ENCODE assay signal across 8 cellular contexts in genomic region chr1:150877220-150877516, GRCh38. TPM values are rescaled to one million over a fixed set of nuclear protein-coding genes. Genes with fewer than 3 reads are reported as not detected.
A peak's percentile ranks its signal among the peaks of the same experiment; 100 is the strongest.
DNase-seq lines count a peak whose midpoint lies in the region; ATAC-seq and TF ChIP-seq lines count a peak whose summit lies in the region.

No MANE protein-coding gene starts in this region.

- DNase-seq in HFF-Myc (ENCODE audit: extremely low read depth, low read depth): no peak
- DNase-seq in adrenal gland: no peak
- DNase-seq in memory B cell (ENCODE audit: low spot score in 2 of 2): no peak
- DNase-seq in DMS153 treated with DMSO at 0.1 percent for 48 hours (lab: John Stamatoyannopoulos, UW; ENCODE audit: unreplicated experiment): no peak
- no peak for DNase-seq in islet precursor cell
- DNase-seq in activated gamma-delta T cell (lab: John Stamatoyannopoulos, UW): no peak

- TF ChIP-seq POLR2A in adrenal gland (IDR thresholded peaks at IDR 0.05): no peak

- intact Hi-C loops in adrenal gland (cut with DNase I): no loop called here

- H3K4me1 ChIP-seq in adrenal gland (replicated peaks in 1 of 2): peaks cover 14 to 38% of the 10 kb centered on the region in 2 donors

- no peaks in the 10 kb centered on the region for H3K9me3 ChIP-seq in adrenal gland (replicated peaks in 1 of 3)

- H3K4me3 Mint-ChIP-seq in memory B cell: peak overlapping the region; percentile 95

- H3K36me3 ChIP-seq in adrenal gland (replicated peaks in 1 of 2): no peaks in the 10 kb centered on the region

- no peaks in the 10 kb centered on the region for H3K27me3 Mint-ChIP-seq in memory B cell

- H3K27me3 ChIP-seq in adrenal gland: no peaks in the 10 kb centered on the region

- H3K36me3 Mint-ChIP-seq in memory B cell: peaks cover 4% of the 10 kb centered on the region

- H3K9me3 Mint-ChIP-seq in memory B cell: no peaks in the 10 kb centered on the region

- H3K27ac ChIP-seq in 22Rv1 (peak overlapping the region; percentile 84), adrenal gland (peak overlapping the region; percentile 25 to 99 (median 95))

- H3K4me3 ChIP-seq in HFF-Myc (replicated peaks; ENCODE audit: low read depth, low read length) (peak overlapping the region; percentile 65), adrenal gland (peak overlapping the region in 3 of 4 donors; percentile 26 to 100 (median 77))

- H3K4me1 Mint-ChIP-seq in memory B cell: peaks cover 11% of the 10 kb centered on the region

- WGBS in adrenal gland, 4 donors: 56 to 73% (median 66%) methylated on average over 7 of the region's 7 CpGs

- ATAC-seq in memory B cell (ENCODE audit: low read depth) (no peak), HG03432 (IDR thresholded peaks at IDR 0.05; ENCODE audit: unreplicated experiment) (no peak)

- TF ChIP-seq CTCF in 22Rv1 (IDR thresholded peaks at IDR 0.05): 0 out of 2 replicates have a peak, but pooled peaks have one; percentile 11
- no peak for TF ChIP-seq CTCF in HFF-Myc (IDR thresholded peaks at IDR 0.05; ENCODE audit: low read depth, low read length, missing control alignments)
- no peak for TF ChIP-seq CTCF in adrenal gland (IDR thresholded peaks at IDR 0.05)

- H3K27ac Mint-ChIP-seq in memory B cell: peak overlapping the region; percentile 85

RNA-seq across cellular contexts. Expression of gene ARNT, which starts 0.8 kb away (rescaled TPM):
- total RNA-seq in adrenal gland: 10 to 100 TPM; 28.8 to 68.8 (median 51.9) TPM
- 10 to 100 TPM; 19.2 to 34.6 (median 21.4) TPM for polyA plus RNA-seq in adrenal gland

RNA-seq across cellular contexts. Expression of gene CTXND2, which starts 9.8 kb away (rescaled TPM):
- not detected for total RNA-seq in adrenal gland
- polyA plus RNA-seq in adrenal gland: not detected

RNA-seq across cellular contexts. Expression of gene SETDB1, which starts 49.0 kb away (rescaled TPM):
- 10 to 100 TPM; 12.6 to 46.6 (median 31.9) TPM for total RNA-seq in adrenal gland
- 10 to 100 TPM; 28.9 to 50.4 (median 41.3) TPM for polyA plus RNA-seq in adrenal gland
